ENCODE assay signal across 8 cellular contexts in the genomic region with DNA sequence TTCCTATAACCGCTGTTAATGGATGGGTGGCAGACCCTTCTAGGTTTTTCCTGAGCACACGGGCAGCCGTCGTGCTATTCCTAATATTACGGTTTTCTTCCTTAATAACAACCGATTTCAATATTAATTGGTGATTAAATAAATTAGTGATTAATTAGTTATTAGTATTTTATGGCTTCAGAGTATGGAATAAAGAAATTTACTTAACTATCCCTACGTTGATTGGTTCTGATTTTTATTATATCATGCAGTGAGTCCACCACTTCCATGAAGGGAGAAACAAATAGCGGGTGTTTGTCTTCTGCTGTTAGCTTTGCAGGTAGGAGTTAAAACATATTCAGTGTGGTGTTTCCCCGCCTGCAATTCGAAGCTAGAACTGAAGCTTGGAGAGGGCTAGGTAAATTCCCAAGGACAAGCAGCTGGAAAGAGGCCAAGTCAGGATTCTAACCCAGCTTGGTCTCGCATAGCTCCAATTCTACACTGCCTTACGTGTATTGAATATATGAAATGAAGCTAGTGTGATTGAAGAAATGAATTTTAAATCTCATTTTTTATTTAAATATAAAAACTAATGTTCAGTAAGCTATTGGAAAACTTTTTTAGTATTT. TPM values are rescaled to one million over a fixed set of nuclear protein-coding genes. Genes with fewer than 3 reads are reported as not detected.
DNase-seq lines count a peak whose midpoint lies in the region; TF ChIP-seq lines count a peak whose summit lies in the region.

No MANE protein-coding gene starts in this region.

- H3K9ac ChIP-seq in iPS-18a (ENCODE audit: low read length), result peak overlapping the region; percentile 88
- H3K9ac ChIP-seq in skeletal muscle tissue (ENCODE audit: low read depth in 1 of 3, low read length in 3 of 3), result peak overlapping the region; percentile 82 to 97 (median 96)

- in situ Hi-C loops in KBM-7 (cut with MboI; ENCODE audit: low pct_unique_long_range_greater_than_20kb, low sequenced_read_pairs), result no loop called here

- no peak for TF ChIP-seq CTCF in Calu3 (IDR thresholded peaks at IDR 0.05; ENCODE audit: unreplicated experiment)

- H3K4me1 Mint-ChIP-seq in Calu3 (ENCODE audit: low read depth, unreplicated experiment), result peaks cover 11% of the 10 kb centered on the region

- H3K27ac Mint-ChIP-seq in Calu3 (ENCODE audit: unreplicated experiment), result peak overlapping the region; percentile 98

- no peaks in the 10 kb centered on the region for H3K9me3 Mint-ChIP-seq in Calu3 (ENCODE audit: low read depth, unreplicated experiment)

- H3K4me3 Mint-ChIP-seq in Calu3 (ENCODE audit: low read depth, unreplicated experiment), result peak overlapping the region; percentile 94

- H3K36me3 ChIP-seq in iPS-18a (ENCODE audit: control insufficient read depth, low read depth, low read length), result peaks cover 13% of the 10 kb centered on the region
- H3K36me3 ChIP-seq in skeletal muscle tissue (ENCODE audit: control insufficient read depth in 3 of 3, insufficient read depth in 3 of 3, low read length in 3 of 3), result peaks cover 0 to 9% (median 5%) of the 10 kb centered on the region in 3 donors

- peaks cover 28% of the 10 kb centered on the region for H3K36me3 Mint-ChIP-seq in Calu3 (ENCODE audit: insufficient read depth, unreplicated experiment)

- CTCF ChIA-PET in Calu3 (lab: Charles Lee), result no interaction called here

- no peaks in the 10 kb centered on the region for H3K27me3 Mint-ChIP-seq in Calu3 (ENCODE audit: unreplicated experiment)

- DNase-seq in Calu3, result peak; percentile 26
- peak; percentile 75 for DNase-seq in NCI-H1092 treated with DMSO at 0.1 percent for 48 hours (lab: John Stamatoyannopoulos, UW)
- DNase-seq in KBM-7, result no peak
- DNase-seq in KG1 (lab: John Stamatoyannopoulos, UW), result no peak
- no peak for DNase-seq in NCI-H1694 treated with DMSO at 0.1 percent for 48 hours (lab: John Stamatoyannopoulos, UW)

- H3K27ac ChIP-seq in angular gyrus (ENCODE audit: low read depth, low read length) (peak overlapping the region; percentile 100), iPS-18a (ENCODE audit: low read length) (peak overlapping the region; percentile 98), skeletal muscle tissue (ENCODE audit: low read depth, low read length) (peak overlapping the region; percentile 95)

- H3K9me3 ChIP-seq in iPS-18a (ENCODE audit: control insufficient read depth, low read depth, low read length) (no peaks in the 10 kb centered on the region), skeletal muscle tissue (ENCODE audit: control insufficient read depth in 3 of 3, low read length in 3 of 3) (no peaks in the 10 kb centered on the region)

- intact Hi-C loops in Calu3 (cut with micrococcal nuclease; ENCODE audit: unreplicated experiment), result no loop called here

- H3K4me3 ChIP-seq in iPS-18a (ENCODE audit: low read length) (peak overlapping the region; percentile 84), skeletal muscle tissue (ENCODE audit: low read length in 3 of 3) (peak overlapping the region; percentile 82 to 98 (median 96))

- BruUV-seq in Calu3 (replicated peaks; lab: Mats Ljungman, UMichigan), result TSS peak; percentile 98

- H3K27me3 ChIP-seq in iPS-18a (ENCODE audit: control insufficient read depth, insufficient read depth, low read length) (no peaks in the 10 kb centered on the region), skeletal muscle tissue (ENCODE audit: control insufficient read depth in 3 of 3, insufficient read depth in 3 of 3, low read length in 3 of 3) (no peaks in the 10 kb centered on the region)

- no peaks in the 10 kb centered on the region for H3K4me1 ChIP-seq in iPS-18a (ENCODE audit: control insufficient read depth, low read depth, low read length)
- H3K4me1 ChIP-seq in skeletal muscle tissue (ENCODE audit: control insufficient read depth in 3 of 3, insufficient read depth in 3 of 3, low read length in 3 of 3), result peaks cover 20 to 36% (median 34%) of the 10 kb centered on the region in 3 donors

RNA-seq across cellular contexts. Expression of gene CSTF2T, which starts 0.9 kb away (rescaled TPM):
- 30.6 and 32.3 TPM in 2 replicates for total RNA-seq in Calu3 (2022)
- 30.3 TPM for total RNA-seq in skeletal muscle tissue

Comparison
In these comparisons a context has a peak if more than half of its experiments do, and no peak if none do; other contexts are left out.
1. DNase-seq: peak in Calu3 (single experiment) and NCI-H1092 treated with DMSO at 0.1 percent for 48 hours (single experiment); none in KBM-7 (single experiment), KG1 (single experiment) and NCI-H1694 treated with DMSO at 0.1 percent for 48 hours (single experiment).
2. Peak in every context shown above with its lines, with median percentiles within 50 percentile points of each other: H3K27ac ChIP-seq.